1 cellular context compared by ENCODE assay signal in the genomic region with DNA sequence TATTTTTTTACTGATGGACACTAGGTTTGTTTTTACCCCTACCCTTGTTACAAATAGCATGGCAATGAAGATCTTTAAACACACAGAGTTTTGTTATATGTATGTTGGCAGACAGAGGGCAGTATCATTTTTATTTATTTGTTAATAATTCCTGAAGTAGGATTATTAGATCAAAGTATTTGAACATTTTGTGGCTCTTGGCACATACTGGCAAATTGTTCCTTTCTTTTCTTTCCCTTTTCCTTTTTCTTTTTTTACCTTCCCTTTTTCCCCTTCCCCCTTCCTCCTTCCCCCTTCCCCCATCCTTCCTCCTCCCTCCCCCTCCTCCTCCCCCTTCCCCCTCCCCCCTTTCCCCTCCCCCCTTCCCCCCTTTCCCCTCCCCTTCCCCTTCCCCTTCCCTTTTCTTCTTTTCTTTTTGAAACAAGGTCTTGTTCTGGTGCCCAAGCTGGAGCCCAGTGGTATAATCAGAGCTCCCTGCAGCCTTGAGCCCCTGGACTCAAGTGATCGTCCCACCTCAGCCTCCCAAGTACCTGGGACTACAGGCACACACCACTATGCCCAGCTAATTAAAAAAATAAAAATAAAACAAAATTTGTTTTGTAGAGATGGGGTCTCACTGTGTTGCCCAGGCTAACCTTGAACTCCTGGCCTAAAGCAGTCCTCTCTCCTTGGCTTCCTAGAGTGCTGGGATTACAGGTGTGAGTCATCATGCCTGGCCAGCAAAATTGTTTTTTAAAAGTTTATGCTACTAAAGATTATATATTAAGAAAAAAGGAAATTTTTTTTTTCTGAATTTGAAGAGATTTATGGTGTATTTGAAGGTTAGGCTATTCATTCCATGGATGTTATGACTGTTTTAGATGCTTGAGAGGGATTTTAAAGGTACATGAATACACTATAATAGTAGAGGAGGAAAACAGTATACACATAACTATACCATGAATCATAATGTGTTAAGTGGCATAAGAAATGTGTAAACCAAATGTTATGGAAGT.
TF ChIP-seq lines count a peak whose summit lies in the region.

No MANE protein-coding gene starts in this region.

TF ChIP-seq in SK-N-SH, 30 proteins besides CTCF, POLR2A, EP300 and RAD21 (continued from another document):
- TF ChIP-seq, protein P1, sequence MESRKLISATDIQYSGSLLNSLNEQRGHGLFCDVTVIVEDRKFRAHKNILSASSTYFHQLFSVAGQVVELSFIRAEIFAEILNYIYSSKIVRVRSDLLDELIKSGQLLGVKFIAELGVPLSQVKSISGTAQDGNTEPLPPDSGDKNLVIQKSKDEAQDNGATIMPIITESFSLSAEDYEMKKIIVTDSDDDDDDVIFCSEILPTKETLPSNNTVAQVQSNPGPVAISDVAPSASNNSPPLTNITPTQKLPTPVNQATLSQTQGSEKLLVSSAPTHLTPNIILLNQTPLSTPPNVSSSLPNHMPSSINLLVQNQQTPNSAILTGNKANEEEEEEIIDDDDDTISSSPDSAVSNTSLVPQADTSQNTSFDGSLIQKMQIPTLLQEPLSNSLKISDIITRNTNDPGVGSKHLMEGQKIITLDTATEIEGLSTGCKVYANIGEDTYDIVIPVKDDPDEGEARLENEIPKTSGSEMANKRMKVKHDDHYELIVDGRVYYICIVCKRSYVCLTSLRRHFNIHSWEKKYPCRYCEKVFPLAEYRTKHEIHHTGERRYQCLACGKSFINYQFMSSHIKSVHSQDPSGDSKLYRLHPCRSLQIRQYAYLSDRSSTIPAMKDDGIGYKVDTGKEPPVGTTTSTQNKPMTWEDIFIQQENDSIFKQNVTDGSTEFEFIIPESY (IDR thresholded peaks at IDR 0.05; ENCODE audit: borderline replicate concordance, low read depth), result no peak
- TF ChIP-seq TEAD4 (IDR thresholded peaks at IDR 0.05; ENCODE audit: borderline replicate concordance, insufficient read depth), result no peak
- TF ChIP-seq, protein P2, sequence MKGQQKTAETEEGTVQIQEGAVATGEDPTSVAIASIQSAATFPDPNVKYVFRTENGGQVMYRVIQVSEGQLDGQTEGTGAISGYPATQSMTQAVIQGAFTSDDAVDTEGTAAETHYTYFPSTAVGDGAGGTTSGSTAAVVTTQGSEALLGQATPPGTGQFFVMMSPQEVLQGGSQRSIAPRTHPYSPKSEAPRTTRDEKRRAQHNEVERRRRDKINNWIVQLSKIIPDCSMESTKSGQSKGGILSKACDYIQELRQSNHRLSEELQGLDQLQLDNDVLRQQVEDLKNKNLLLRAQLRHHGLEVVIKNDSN (IDR thresholded peaks at IDR 0.05; ENCODE audit: borderline replicate concordance, low read depth), result no peak
- no peak for TF ChIP-seq POLR2AphosphoS5 (IDR thresholded peaks at IDR 0.05; ENCODE audit: low read depth, low read length)
- peak; percentile 52 for TF ChIP-seq TCF12 (IDR thresholded peaks at IDR 0.05)
- TF ChIP-seq, protein P3, sequence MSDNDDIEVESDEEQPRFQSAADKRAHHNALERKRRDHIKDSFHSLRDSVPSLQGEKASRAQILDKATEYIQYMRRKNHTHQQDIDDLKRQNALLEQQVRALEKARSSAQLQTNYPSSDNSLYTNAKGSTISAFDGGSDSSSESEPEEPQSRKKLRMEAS (IDR thresholded peaks at IDR 0.05; ENCODE audit: low read depth), result 0 out of 2 replicates have a peak, but pooled peaks have one; percentile 25
- TF ChIP-seq, protein P4, sequence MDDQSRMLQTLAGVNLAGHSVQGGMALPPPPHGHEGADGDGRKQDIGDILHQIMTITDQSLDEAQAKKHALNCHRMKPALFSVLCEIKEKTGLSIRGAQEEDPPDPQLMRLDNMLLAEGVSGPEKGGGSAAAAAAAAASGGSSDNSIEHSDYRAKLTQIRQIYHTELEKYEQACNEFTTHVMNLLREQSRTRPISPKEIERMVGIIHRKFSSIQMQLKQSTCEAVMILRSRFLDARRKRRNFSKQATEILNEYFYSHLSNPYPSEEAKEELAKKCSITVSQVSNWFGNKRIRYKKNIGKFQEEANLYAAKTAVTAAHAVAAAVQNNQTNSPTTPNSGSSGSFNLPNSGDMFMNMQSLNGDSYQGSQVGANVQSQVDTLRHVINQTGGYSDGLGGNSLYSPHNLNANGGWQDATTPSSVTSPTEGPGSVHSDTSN (IDR thresholded peaks at IDR 0.05), result 0 out of 2 replicates have a peak, but pooled peaks have one; percentile 26
- no peak for TF ChIP-seq GATA2 (CRISPR knock-in tag; IDR thresholded peaks at IDR 0.05)
